9 cellular contexts compared by ENCODE assay signal in the genomic region with DNA sequence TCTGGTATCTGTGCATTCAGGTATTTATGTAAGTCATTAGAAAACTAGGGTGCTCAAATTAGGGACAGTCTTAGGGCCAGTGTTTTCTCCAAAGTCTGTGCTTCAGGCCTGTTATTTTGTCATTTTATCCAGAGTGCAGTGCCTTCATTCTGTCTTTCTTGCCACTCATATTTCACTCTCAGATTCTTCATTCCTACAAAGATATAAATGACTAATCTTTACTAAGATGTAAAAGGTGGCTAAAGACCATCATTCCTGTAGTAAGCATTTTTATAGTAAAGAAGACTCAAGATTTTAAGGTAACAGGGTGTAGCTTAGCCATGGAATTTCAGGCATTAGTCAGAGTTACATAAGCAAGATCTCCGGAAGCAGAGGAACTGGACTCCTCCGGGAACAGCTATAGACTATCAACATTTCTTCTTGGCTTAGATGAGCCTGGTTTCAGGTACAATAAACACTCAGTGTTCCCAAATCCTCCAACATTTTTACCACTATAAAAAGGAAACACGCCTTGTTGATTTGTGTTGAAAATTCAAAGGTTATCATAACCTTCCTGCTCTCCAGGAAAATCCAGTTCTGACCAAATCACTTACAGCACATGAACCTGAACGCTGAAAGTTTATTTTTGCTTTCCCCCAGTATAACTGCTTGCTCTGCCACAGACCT. TPM values are rescaled to one million over a fixed set of nuclear protein-coding genes. Genes with fewer than 3 reads are reported as not detected.
DNase-seq lines count a peak whose midpoint lies in the region; ATAC-seq, FAIRE-seq and TF ChIP-seq lines count a peak whose summit lies in the region.
"Had no signal": no experiment of that assay in that cellular context is flagged by ENCODE, and none has a peak within 500 bp of the region (broad histone marks: within the 10 kb centered on the region; RNA-seq: fewer than 3 reads in every experiment).

No MANE protein-coding gene starts in this region.

- H3K27ac Mint-ChIP-seq in activated CD4-positive, alpha-beta memory T cell treated with anti-CD3 and anti-CD28 coated beads for 36 hours, result peak overlapping the region; percentile 53
- H3K27ac Mint-ChIP-seq in activated CD4-positive, alpha-beta memory T cell treated with anti-CD3 and anti-CD28 coated beads, Interleukin-2, amount 10 ng/mL, durations not matched to agents 7 days and 5 days, result no peak overlapping the region
- H3K27ac Mint-ChIP-seq in type B pancreatic cell, result peak overlapping the region; percentile 37

- POLR2A ChIA-PET in activated CD4-positive, alpha-beta memory T cell treated with anti-CD3 and anti-CD28 coated beads for 36 hours (lab: Charles Lee), result no interaction called here
- POLR2A ChIA-PET in activated CD4-positive, alpha-beta memory T cell treated with anti-CD3 and anti-CD28 coated beads, Interleukin-2, amount 10 ng/mL, durations not matched to agents 7 days and 5 days (lab: Charles Lee), result interaction anchor here (1.2 to 1.3 kb wide), 2 partner anchors 10 to 24 kb away, joined by 3 to 4 read pairs; no protein-coding TSS in a partner anchor

- H3K27me3 ChIP-seq in right lobe of liver, result no peaks in the 10 kb centered on the region

- ATAC-seq in right lobe of liver, result peak; percentile 50 to 85 (median 68)

- no peak for TF ChIP-seq POLR2A in right lobe of liver (IDR thresholded peaks at IDR 0.05)

- H3K36me3 Mint-ChIP-seq in activated CD4-positive, alpha-beta memory T cell treated with anti-CD3 and anti-CD28 coated beads for 36 hours, result peaks cover 12% of the 10 kb centered on the region
- H3K36me3 Mint-ChIP-seq in activated CD4-positive, alpha-beta memory T cell treated with anti-CD3 and anti-CD28 coated beads, Interleukin-2, amount 10 ng/mL, durations not matched to agents 7 days and 5 days (ENCODE audit: low read depth), result peaks cover 32% of the 10 kb centered on the region
- H3K36me3 Mint-ChIP-seq in type B pancreatic cell, result peaks cover 9% of the 10 kb centered on the region

- 27% methylated on average over 4 of the region's 4 CpGs for WGBS in right lobe of liver (ENCODE audit: insufficient coverage, low coverage, low lambda C conversion rate, missing lambda C conversion rate)

- H3K4me1 ChIP-seq in right lobe of liver, result no peaks in the 10 kb centered on the region

- peaks cover 30% of the 10 kb centered on the region for H3K4me1 Mint-ChIP-seq in activated CD4-positive, alpha-beta memory T cell treated with anti-CD3 and anti-CD28 coated beads for 36 hours (ENCODE audit: low read depth)
- H3K4me1 Mint-ChIP-seq in activated CD4-positive, alpha-beta memory T cell treated with anti-CD3 and anti-CD28 coated beads, Interleukin-2, amount 10 ng/mL, durations not matched to agents 7 days and 5 days, result peaks cover 45% of the 10 kb centered on the region
- H3K4me1 Mint-ChIP-seq in type B pancreatic cell (ENCODE audit: unreplicated experiment), result peaks cover 28% of the 10 kb centered on the region

- no peak overlapping the region for H3K4me3 ChIP-seq in right lobe of liver

- no peak for DNase-seq in activated CD4-positive, alpha-beta memory T cell treated with anti-CD3 and anti-CD28 coated beads for 36 hours
- DNase-seq in activated CD4-positive, alpha-beta memory T cell treated with anti-CD3 and anti-CD28 coated beads, Interleukin-2, amount 10 ng/mL, durations not matched to agents 7 days and 5 days, result no peak
- DNase-seq in dedifferentiated amniotic fluid mesenchymal stem cell (ENCODE audit: extremely low spot score) (peak; percentile 56), right lobe of liver (no peak), type B pancreatic cell (ENCODE audit: extremely low spot score, unreplicated experiment) (no peak), NCI-H2081 treated with DMSO at 0.1 percent for 48 hours (lab: John Stamatoyannopoulos, UW) (no peak), GF-D8 (lab: John Stamatoyannopoulos, UW) (no peak), GM19239 (ENCODE audit: insufficient read length, low spot score) (no peak)
- DNase-seq: activated T-cell treated with anti-CD3 and anti-CD28 coated beads, Interleukin-2, amount 50 U/mL, for 1 hour had no signal

- CTCF ChIA-PET in activated CD4-positive, alpha-beta memory T cell treated with anti-CD3 and anti-CD28 coated beads for 36 hours (lab: Charles Lee), result interaction anchor here (0.7 to 1.0 kb wide), 2 partner anchors 123 to 339 kb away, joined by 3 read pairs; partner anchors contain the start of gene TUBB2A
- CTCF ChIA-PET in activated CD4-positive, alpha-beta memory T cell treated with anti-CD3 and anti-CD28 coated beads, Interleukin-2, amount 10 ng/mL, durations not matched to agents 7 days and 5 days (lab: Charles Lee), result interaction anchor here (1.1 to 2.1 kb wide), 3 partner anchors 26 to 114 kb away, joined by 3 to 6 read pairs (median 3); no protein-coding TSS in a partner anchor

- intact Hi-C loops in activated CD4-positive, alpha-beta memory T cell treated with anti-CD3 and anti-CD28 coated beads for 36 hours (cut with micrococcal nuclease), result no loop called here
- intact Hi-C loops in right lobe of liver (cut with DNase I), result no loop called here

- no peak for FAIRE-seq in GM19239 (lab: Jason Lieb, UNC)

- H3K9me3 Mint-ChIP-seq in activated CD4-positive, alpha-beta memory T cell treated with anti-CD3 and anti-CD28 coated beads for 36 hours, result peaks cover 27% of the 10 kb centered on the region
- H3K9me3 Mint-ChIP-seq in activated CD4-positive, alpha-beta memory T cell treated with anti-CD3 and anti-CD28 coated beads, Interleukin-2, amount 10 ng/mL, durations not matched to agents 7 days and 5 days, result peaks cover 28% of the 10 kb centered on the region
- peaks cover 5% of the 10 kb centered on the region for H3K9me3 Mint-ChIP-seq in type B pancreatic cell

- TF ChIP-seq CTCF in right lobe of liver (IDR thresholded peaks at IDR 0.05) (no peak), type B pancreatic cell (conservative IDR thresholded peaks at IDR 0.05) (no peak)

- peaks cover 0 to 3% (median 0%) of the 10 kb centered on the region in 4 donors for H3K9me3 ChIP-seq in right lobe of liver

- peak overlapping the region in 1 of 3 donors; percentile 41 for H3K27ac ChIP-seq in right lobe of liver

- H3K4me3 Mint-ChIP-seq in activated CD4-positive, alpha-beta memory T cell treated with anti-CD3 and anti-CD28 coated beads for 36 hours, result no peak overlapping the region
- no peak overlapping the region for H3K4me3 Mint-ChIP-seq in activated CD4-positive, alpha-beta memory T cell treated with anti-CD3 and anti-CD28 coated beads, Interleukin-2, amount 10 ng/mL, durations not matched to agents 7 days and 5 days
- no peak overlapping the region for H3K4me3 Mint-ChIP-seq in type B pancreatic cell

- H3K36me3 ChIP-seq in right lobe of liver, result no peaks in the 10 kb centered on the region

- H3K27me3 Mint-ChIP-seq in activated CD4-positive, alpha-beta memory T cell treated with anti-CD3 and anti-CD28 coated beads for 36 hours, result no peaks in the 10 kb centered on the region
- no peaks in the 10 kb centered on the region for H3K27me3 Mint-ChIP-seq in activated CD4-positive, alpha-beta memory T cell treated with anti-CD3 and anti-CD28 coated beads, Interleukin-2, amount 10 ng/mL, durations not matched to agents 7 days and 5 days
- H3K27me3 Mint-ChIP-seq in type B pancreatic cell, result peaks cover 2% of the 10 kb centered on the region

RNA-seq across cellular contexts. Expression of gene SERPINB1, which starts 23.8 kb away (rescaled TPM):
- 100 to 1,000 TPM; 164 to 169 TPM for total RNA-seq in activated CD4-positive, alpha-beta memory T cell treated with anti-CD3 and anti-CD28 coated beads for 36 hours
- 10 to 100 TPM; 85.0 to 86.5 TPM for total RNA-seq in activated CD4-positive, alpha-beta memory T cell treated with anti-CD3 and anti-CD28 coated beads, Interleukin-2, amount 10 ng/mL, durations not matched to agents 7 days and 5 days
- total RNA-seq in right lobe of liver, result 10 to 100 TPM in 5 of 6 experiments, 1 to 10 TPM in 1; 7.2 to 44.6 (median 25.2) TPM
- total RNA-seq in type B pancreatic cell (ENCODE audit: low replicate concordance), result 31.2 and 52.0 TPM in 2 replicates

RNA-seq across cellular contexts. Expression of gene WRNIP1, which starts 52.7 kb away (rescaled TPM):
- 10 to 100 TPM; 32.7 to 32.8 TPM for total RNA-seq in activated CD4-positive, alpha-beta memory T cell treated with anti-CD3 and anti-CD28 coated beads for 36 hours
- 10 to 100 TPM; 39.6 to 42.1 TPM for total RNA-seq in activated CD4-positive, alpha-beta memory T cell treated with anti-CD3 and anti-CD28 coated beads, Interleukin-2, amount 10 ng/mL, durations not matched to agents 7 days and 5 days
- total RNA-seq in right lobe of liver (10 to 100 TPM; 15.8 to 36.8 (median 20.7) TPM), type B pancreatic cell (ENCODE audit: low replicate concordance) (37.6 and 41.2 TPM in 2 replicates)
